Comparison of ENCODE assay signal across 11 cellular contexts in genomic region chr16:79605999-79606398, GRCh38. TPM values are rescaled to one million over a fixed set of nuclear protein-coding genes. Genes with fewer than 3 reads are reported as not detected.
DNase-seq lines count a peak whose midpoint lies in the region; ATAC-seq, FAIRE-seq and TF ChIP-seq lines count a peak whose summit lies in the region.
"Had no signal": no experiment of that assay in that cellular context is flagged by ENCODE, and none has a peak within 500 bp of the region (broad histone marks: within the 10 kb centered on the region; RNA-seq: fewer than 3 reads in every experiment).

No MANE protein-coding gene starts in this region.

- H3K9ac ChIP-seq in PC-3 (ENCODE audit: low read length) = no peak overlapping the region

- TF ChIP-seq CTCF in A549 (IDR thresholded peaks at IDR 0.05) = no peak
- TF ChIP-seq CTCF in PC-3 (conservative IDR thresholded peaks at IDR 0.05; ENCODE audit: low read depth, low read length) = no peak
- TF ChIP-seq CTCF in heart right ventricle (IDR thresholded peaks at IDR 0.05) = no peak

- H3K9me3 ChIP-seq in A549 (no peaks in the 10 kb centered on the region), PC-3 (ENCODE audit: low read length) (no peaks in the 10 kb centered on the region), heart right ventricle (no peaks in the 10 kb centered on the region)
- H3K9me3 ChIP-seq: left lung had no signal

- peak; percentile 16 to 31 for DNase-seq in A549 (ENCODE audit: low read depth in 1 of 2, low spot score in 1 of 2)
- peak; percentile 6 for DNase-seq in PC-3
- DNase-seq in inferior parietal cortex (ENCODE audit: extremely low spot score) = peak; percentile 36
- no peak for DNase-seq in NCI-H2029 treated with DMSO at 0.1 percent for 48 hours (lab: John Stamatoyannopoulos, UW)
- DNase-seq in heart right ventricle = no peak
- DNase-seq in NCI-H2196 (lab: John Stamatoyannopoulos, UW; ENCODE audit: unreplicated experiment) = no peak
- no peak for DNase-seq in RKO (ENCODE audit: low spot score)
- DNase-seq: C1 segment of cervical spinal cord, left lung, WERI-Rb-1 had no signal

- CTCF ChIA-PET in A549 (lab: Yijun Ruan, JAX) (interaction anchor here (0.8 kb wide), 1 partner anchor 17 kb away, joined by 3 read pairs; no protein-coding TSS in a partner anchor), PC-3 (lab: Charles Lee) (no interaction called here)

- H3K4me2 ChIP-seq in A549 = peak overlapping the region; percentile 19; the same call in 1 of the 3 replicates
- H3K4me2 ChIP-seq in PC-3 (ENCODE audit: low read length) = no peak overlapping the region

- POLR2A ChIA-PET in A549 (lab: Yijun Ruan, JAX) = no interaction called here
- POLR2A ChIA-PET in PC-3 (lab: Charles Lee; ENCODE audit: unreplicated experiment) = no interaction called here

- H3F3A ChIP-seq in PC-3 (ENCODE audit: low read length, unreplicated experiment) = no peaks in the 10 kb centered on the region

- 26% methylated on average over 7 of the region's 7 CpGs for WGBS in A549 (ENCODE audit: missing lambda C conversion rate)
- 65 to 67% methylated on average over 7 of the region's 7 CpGs for WGBS in heart right ventricle, 2 donors

- no TSS peak for BruUV-seq in PC-3 (replicated peaks; lab: Mats Ljungman, UMichigan)

- no peaks in the 10 kb centered on the region for H3K79me2 ChIP-seq in PC-3 (ENCODE audit: low read length)

- TF ChIP-seq POLR2A in A549 (IDR thresholded peaks at IDR 0.05; ENCODE audit: low read length) = no peak

- H3K36me3 ChIP-seq in PC-3 (ENCODE audit: low read depth, low read length) (no peaks in the 10 kb centered on the region), heart right ventricle (no peaks in the 10 kb centered on the region)
- H3K36me3 ChIP-seq: left lung, WERI-Rb-1 had no signal

- H2AFZ ChIP-seq in PC-3 (ENCODE audit: low read length) = no peak overlapping the region

- H4K20me1 ChIP-seq in PC-3 (ENCODE audit: low read length) = no peaks in the 10 kb centered on the region

- H3K4me3 ChIP-seq in A549 (no peak overlapping the region), PC-3 (ENCODE audit: low read length) (no peak overlapping the region), heart right ventricle (no peak overlapping the region)
- H3K4me3 ChIP-seq: left lung had no signal

- H3K27me3 ChIP-seq in PC-3 (ENCODE audit: low read length) (peaks cover 44% of the 10 kb centered on the region), heart right ventricle (peaks cover 0 to 17% (median 6%) of the 10 kb centered on the region in 7 donors)

- no peak for FAIRE-seq in A549 (lab: Jason Lieb, UNC)

- ATAC-seq in A549 = peak; percentile 46 to 51; a peak in 3 of 6 replicates
- ATAC-seq in GM21360 (IDR thresholded peaks at IDR 0.05; ENCODE audit: unreplicated experiment) = peak; percentile 87
- no peak for ATAC-seq in PC-3
- no peak for ATAC-seq in heart right ventricle
- ATAC-seq: left lung had no signal

- peaks cover 23% of the 10 kb centered on the region; the same call in 2 of the 3 replicates for H3K4me1 ChIP-seq in A549
- H3K4me1 ChIP-seq in PC-3 (ENCODE audit: insufficient read depth, low read length) = no peaks in the 10 kb centered on the region
- peaks cover 0 to 26% (median 8%) of the 10 kb centered on the region in 9 donors for H3K4me1 ChIP-seq in heart right ventricle

- no peak for TF ChIP-seq RAD21 in A549 (conservative IDR thresholded peaks at IDR 0.05 in 1 of 2, IDR thresholded peaks at IDR 0.05 in 1 of 2)

- intact Hi-C loops in PC-3 (cut with micrococcal nuclease) = loop anchor here (10.0 kb wide), 1 partner anchor 1481 kb away; no protein-coding TSS in a partner anchor
- intact Hi-C loops in heart right ventricle (cut with DNase I) = loop anchor here in 8 of 10 donors (10.0 kb wide), 8 partner anchors 169 to 1481 kb away; no protein-coding TSS in a partner anchor

- H3K9me2 ChIP-seq in PC-3 (replicated peaks; ENCODE audit: low read length) = no peaks in the 10 kb centered on the region

- H3K27ac ChIP-seq in A549 = no peak overlapping the region
- H3K27ac ChIP-seq in PC-3 (ENCODE audit: low read length) = no peak overlapping the region
- no peak overlapping the region for H3K27ac ChIP-seq in heart right ventricle
- H3K27ac ChIP-seq: left lung, WERI-Rb-1 had no signal

- no peak for TF ChIP-seq EP300 in A549 (IDR thresholded peaks at IDR 0.05)

TF ChIP-seq in A549, 52 proteins besides CTCF, POLR2A, EP300 and RAD21:
- no peak for TF ChIP-seq RFX5 (IDR thresholded peaks at IDR 0.05)
- TF ChIP-seq MAFK (IDR thresholded peaks at IDR 0.05; ENCODE audit: partially characterized antibody) = no peak
- no peak for TF ChIP-seq CHD2 (IDR thresholded peaks at IDR 0.05; ENCODE audit: low read length, partially characterized antibody)
- TF ChIP-seq FOXS1 (CRISPR knock-in tag; IDR thresholded peaks at IDR 0.05) = no peak
- TF ChIP-seq CHD4 (IDR thresholded peaks at IDR 0.05; ENCODE audit: borderline replicate concordance) = no peak
- no peak for TF ChIP-seq ZSCAN20 (CRISPR knock-in tag; IDR thresholded peaks at IDR 0.05)
- no peak for TF ChIP-seq ATOH8 (CRISPR knock-in tag; IDR thresholded peaks at IDR 0.05; ENCODE audit: low read depth)
- no peak for TF ChIP-seq HOXB5 (CRISPR knock-in tag; IDR thresholded peaks at IDR 0.05)
- TF ChIP-seq EHF (CRISPR knock-in tag; IDR thresholded peaks at IDR 0.05) = no peak
- TF ChIP-seq SMC3 (IDR thresholded peaks at IDR 0.05) = no peak
- TF ChIP-seq GATA3 (IDR thresholded peaks at IDR 0.05; ENCODE audit: borderline replicate concordance) = no peak
- TF ChIP-seq HOXA7 (CRISPR knock-in tag; IDR thresholded peaks at IDR 0.05) = no peak
- no peak for TF ChIP-seq ELK1 (IDR thresholded peaks at IDR 0.05; ENCODE audit: low read depth, low read length)
- no peak for TF ChIP-seq ZNF302 (CRISPR knock-in tag; IDR thresholded peaks at IDR 0.05)
- no peak for TF ChIP-seq NFE2L2 (conservative IDR thresholded peaks at IDR 0.05; ENCODE audit: low read length)
- no peak for TF ChIP-seq JUN (IDR thresholded peaks at IDR 0.05)

RNA-seq across cellular contexts. Expression of gene MAF, which starts 5.5 kb away (rescaled TPM):
- 0.37 and 0.41 TPM in 2 replicates for polyA plus RNA-seq in A549 (2011; rRNA removed)
- 0.45 and 0.66 TPM in 2 replicates for polyA plus RNA-seq in A549 (2012; cell fraction: cytosol; rRNA removed)
- polyA plus RNA-seq in A549 (2012; cell fraction: nucleus; rRNA removed) = 0.44 and 0.62 TPM in 2 replicates
- polyA plus RNA-seq in A549 (2017; fragmentation: RNase III; extraction: RNeasy Plus Mini Kit Qiagen cat#74134 plus additional on column Dnase treatment) = 0.12 to 0.22 TPM (median 0.14 TPM) in 3 replicates
- polyA minus RNA-seq in A549 (2011; rRNA and poly(A)+ RNA removed) = 0.33 and 0.34 TPM in 2 replicates
- not detected in 2 replicates for total RNA-seq in PC-3 (2014; rRNA removed)
- 10 to 100 TPM in 5 of 10 donors, 1 to 10 TPM in 5; 6.1 to 40.3 (median 9.4) TPM for total RNA-seq in heart right ventricle
- 1 to 10 TPM; 2.8 to 4.5 TPM for polyA plus RNA-seq in heart right ventricle

Comparison
In these comparisons a context has a peak if more than half of its experiments do, and no peak if none do; other contexts are left out.
1. ATAC-seq: peak in A549 (2 of 2) and GM21360 (single experiment); none in PC-3 (single experiment) and heart right ventricle (0 of 8).
2. DNase-seq: peak in A549 (2 of 2), PC-3 (single experiment) and inferior parietal cortex (single experiment); none in NCI-H2029 treated with DMSO at 0.1 percent for 48 hours (single experiment), heart right ventricle (0 of 2), NCI-H2196 (single experiment) and RKO (single experiment).